ENCODE assay signal across 20 cellular contexts in genomic region chr20:40332167-40332566, GRCh38.
DNase-seq lines count a peak whose midpoint lies in the region; ATAC-seq and TF ChIP-seq lines count a peak whose summit lies in the region.
"Had no signal": no experiment of that assay in that cellular context is flagged by ENCODE, and none has a peak within 500 bp of the region (broad histone marks: within the 10 kb centered on the region; RNA-seq: fewer than 3 reads in every experiment).

No MANE protein-coding gene starts in this region.

- H3K4me1 Mint-ChIP-seq in brain (peaks cover 22% of the 10 kb centered on the region), T-cell (no peaks in the 10 kb centered on the region)
- H3K4me1 Mint-ChIP-seq in activated T-cell treated with anti-CD3 and anti-CD28 coated beads, Interleukin-2, amount 50 U/mL, for 24 hours (ENCODE audit: low read depth) = no peaks in the 10 kb centered on the region
- H3K4me1 Mint-ChIP-seq: IgD-negative memory B cell had no signal

- H3K27me3 ChIP-seq in foreskin keratinocyte = peaks cover 14% of the 10 kb centered on the region
- H3K27me3 ChIP-seq: BLaER1 treated with 17β-estradiol and CSF1 and Interleukin-3, amounts not matched to agents 10 nM and 100 nM had no signal

- CTCF ChIA-PET in T-cell (lab: Charles Lee) = no interaction called here

- H3K36me3 Mint-ChIP-seq in brain (no peaks in the 10 kb centered on the region), T-cell (no peaks in the 10 kb centered on the region)
- H3K36me3 Mint-ChIP-seq in activated T-cell treated with anti-CD3 and anti-CD28 coated beads, Interleukin-2, amount 50 U/mL, for 24 hours (ENCODE audit: low read depth) = no peaks in the 10 kb centered on the region
- H3K36me3 Mint-ChIP-seq: IgD-negative memory B cell had no signal

- DNase-seq in NCI-H446 (lab: John Stamatoyannopoulos, UW) = peak; percentile 94 to 97
- no peak for DNase-seq in foreskin keratinocyte
- no peak for DNase-seq in omental fat pad (ENCODE audit: low spot score)
- no peak for DNase-seq in HuH-7.5 (ENCODE audit: low spot score)
- DNase-seq in activated T-cell treated with anti-CD3 and anti-CD28 coated beads, Interleukin-2, amount 50 U/mL, for 24 hours = no peak
- DNase-seq in T-cell = no peak
- DNase-seq: AML-193; CD4-positive, alpha-beta T cell; NCI-H1105; NCI-H1436 treated with DMSO at 0.1 percent for 48 hours; NCI-H187 treated with DMSO at 0.1 percent for 48 hours; NCI-H2171 treated with DMSO at 0.1 percent for 48 hours; NCI-H526 treated with DMSO at 0.1 percent for 48 hours; RPMI8226; SHP77 had no signal

- ATAC-seq in foreskin keratinocyte (peak; percentile 25), omental fat pad (ENCODE audit: low FRiP score) (peak; percentile 60), T-cell (replicated peaks in 1 of 4) (no peak)
- ATAC-seq: A549 had no signal

- no peaks in the 10 kb centered on the region for H3K4me1 ChIP-seq in foreskin keratinocyte
- H3K4me1 ChIP-seq: A549 had no signal

- H3K9me3 Mint-ChIP-seq in brain (peaks cover 0 to 3% (median 0%) of the 10 kb centered on the region in 5 experiments), T-cell (peaks cover 0 to 9% (median 0%) of the 10 kb centered on the region in 3 donors)
- H3K9me3 Mint-ChIP-seq in activated T-cell treated with anti-CD3 and anti-CD28 coated beads, Interleukin-2, amount 50 U/mL, for 24 hours = no peaks in the 10 kb centered on the region
- H3K9me3 Mint-ChIP-seq: CD4-positive, alpha-beta T cell had no signal

- H3K27ac Mint-ChIP-seq in brain (peak overlapping the region in 3 of 5 experiments; percentile 32 to 51 (median 51)), T-cell (no peak overlapping the region)
- H3K27ac Mint-ChIP-seq in activated T-cell treated with anti-CD3 and anti-CD28 coated beads, Interleukin-2, amount 50 U/mL, for 24 hours = no peak overlapping the region
- H3K27ac Mint-ChIP-seq: CD4-positive, alpha-beta T cell; IgD-negative memory B cell had no signal

- H3K27me3 Mint-ChIP-seq in brain (peaks cover 33% of the 10 kb centered on the region), T-cell (peaks cover 6 to 18% of the 10 kb centered on the region in 2 donors)
- H3K27me3 Mint-ChIP-seq in activated T-cell treated with anti-CD3 and anti-CD28 coated beads, Interleukin-2, amount 50 U/mL, for 24 hours = peaks cover 16% of the 10 kb centered on the region

- no peak for TF ChIP-seq CTCF in brain (conservative IDR thresholded peaks at IDR 0.05)
- TF ChIP-seq CTCF in foreskin keratinocyte (conservative IDR thresholded peaks at IDR 0.05) = no peak
- TF ChIP-seq CTCF in omental fat pad (IDR thresholded peaks at IDR 0.05) = no peak

- POLR2A ChIA-PET in T-cell (lab: Charles Lee) = no interaction called here

- no peak overlapping the region for H3K27ac ChIP-seq in foreskin keratinocyte
- H3K27ac ChIP-seq: A549, KMS-11 had no signal

- H3K4me3 Mint-ChIP-seq in brain (peak overlapping the region in 1 of 5 experiments; percentile 44), T-cell (no peak overlapping the region)
- no peak overlapping the region for H3K4me3 Mint-ChIP-seq in activated T-cell treated with anti-CD3 and anti-CD28 coated beads, Interleukin-2, amount 50 U/mL, for 24 hours
- H3K4me3 Mint-ChIP-seq: CD4-positive, alpha-beta T cell; IgD-negative memory B cell had no signal

Comparison
In these comparisons a context has a peak if more than half of its experiments do, and no peak if none do; other contexts are left out.
1. DNase-seq: peak in NCI-H446 (2 of 2); none in foreskin keratinocyte (0 of 2), omental fat pad (single experiment), HuH-7.5 (single experiment), activated T-cell treated with anti-CD3 and anti-CD28 coated beads, Interleukin-2, amount 50 U/mL, for 24 hours (single experiment) and T-cell (0 of 34).
2. H3K27ac Mint-ChIP-seq: peak in brain (3 of 5); none in activated T-cell treated with anti-CD3 and anti-CD28 coated beads, Interleukin-2, amount 50 U/mL, for 24 hours (single experiment) and T-cell (0 of 2).
3. ATAC-seq: peak in foreskin keratinocyte (single experiment) and omental fat pad (single experiment); none in T-cell (0 of 4).